ENCODE assay signal across 29 cellular contexts in genomic region chr11:133840479-133840941, GRCh38. TPM values are rescaled to one million over a fixed set of nuclear protein-coding genes. Genes with fewer than 3 reads are reported as not detected.
"Had no signal": no experiment of that assay in that cellular context is flagged by ENCODE, and none has a peak within 500 bp of the region (broad histone marks: within the 10 kb centered on the region; RNA-seq: fewer than 3 reads in every experiment).

No MANE protein-coding gene starts in this region.

- H3K27ac Mint-ChIP-seq: memory B cell; nephron; stimulated activated memory B cell treated with anti-CD40 and anti-IgM and Interleukin-4, amounts not matched to agents 10 μg/mL and 1 μg/mL and 100 μg/mL, for 72 hours; stimulated activated naive CD8-positive, alpha-beta T cell treated with anti-CD3 and anti-CD28 coated beads, Interleukin-15, Interleukin-2, amounts not matched to agents 100 ng/mL and 50 ng/mL, for 24 hours had no signal

- H3K36me3 Mint-ChIP-seq: memory B cell; naive B cell; stimulated activated memory B cell treated with anti-CD40 and anti-IgM and Interleukin-4, amounts not matched to agents 10 μg/mL and 1 μg/mL and 100 μg/mL, for 72 hours had no signal

- H3K9me3 Mint-ChIP-seq: stimulated activated naive CD8-positive, alpha-beta T cell treated with anti-CD3 and anti-CD28 coated beads, Interleukin-15, Interleukin-2, amounts not matched to agents 100 ng/mL and 50 ng/mL, for 24 hours had no signal

- H3K4me1 ChIP-seq: colonic mucosa, spleen, tibial artery, upper lobe of left lung had no signal

- H3K4me3 ChIP-seq: colonic mucosa, heart left ventricle, spleen, tibial artery, upper lobe of left lung had no signal

- DNase-seq: cerebellar nuclear complex; colonic mucosa; effector CD8-positive, alpha-beta T cell; heart left ventricle; hippocampal formation; midbrain; naive B cell; posterior cingulate gyrus; spleen; stimulated activated CD4-positive, alpha-beta T cell treated with anti-CD3 and anti-CD28 coated beads, Interleukin-15, amount 100 ng/mL, for 24 hours; stimulated activated CD4-positive, alpha-beta T cell treated with anti-CD3 and anti-CD28 coated beads, Interleukin-1b, Interleukin-23, amount 100 ng/mL, for 48 hours; stimulated activated CD4-positive, alpha-beta T cell treated with anti-CD3 and anti-CD28 coated beads, Interleukin-4, amount 100 ng/mL, for 24 hours; tibial artery; upper lobe of left lung had no signal

- H3K27me3 ChIP-seq: colonic mucosa, upper lobe of left lung had no signal

- H3K9me3 ChIP-seq: colonic mucosa, tibial artery, upper lobe of left lung had no signal

- H3K4me1 Mint-ChIP-seq: memory B cell; naive B cell; nephron; stimulated activated memory B cell treated with anti-CD40 and anti-IgM and Interleukin-4, amounts not matched to agents 10 μg/mL and 1 μg/mL and 100 μg/mL, for 72 hours had no signal

- H3K27ac ChIP-seq: colonic mucosa, heart left ventricle, spleen, tibial artery, upper lobe of left lung had no signal

- ATAC-seq: heart left ventricle; left lobe of liver; sciatic nerve; stimulated activated memory B cell treated with anti-CD40 and anti-IgM and Interleukin-4, amounts not matched to agents 10 μg/mL and 1 μg/mL and 100 μg/mL, for 72 hours had no signal

- H3K4me3 Mint-ChIP-seq: memory B cell; naive B cell; nephron; stimulated activated memory B cell treated with anti-CD40 and anti-IgM and Interleukin-4, amounts not matched to agents 10 μg/mL and 1 μg/mL and 100 μg/mL, for 72 hours; stimulated activated naive CD8-positive, alpha-beta T cell treated with anti-CD3 and anti-CD28 coated beads, Interleukin-15, Interleukin-2, amounts not matched to agents 100 ng/mL and 50 ng/mL, for 24 hours had no signal

- H3K36me3 ChIP-seq: colonic mucosa, heart left ventricle, spleen, tibial artery, upper lobe of left lung had no signal

RNA-seq across cellular contexts. Expression of gene SPATA19, which starts 4.8 kb away (rescaled TPM):
- total RNA-seq: colonic mucosa, dermis microvascular lymphatic vessel endothelial cell, fibroblast of lung, frontal cortex, glomerular endothelial cell, heart left ventricle, left lobe of liver, lower leg skin, omental fat pad, pulmonary artery endothelial cell, sciatic nerve, skeletal muscle tissue, spleen, temporal lobe, upper lobe of left lung had no signal
- polyA plus RNA-seq: fibroblast of lung, heart left ventricle had no signal
